In genomic region chr10:89262331-89263020, GRCh38 we compare ENCODE assay signal across 18 cellular contexts. TPM values are rescaled to one million over a fixed set of nuclear protein-coding genes. Genes with fewer than 3 reads are reported as not detected.
DNase-seq lines count a peak whose midpoint lies in the region; ATAC-seq, FAIRE-seq and TF ChIP-seq lines count a peak whose summit lies in the region.
"Had no signal": no experiment of that assay in that cellular context is flagged by ENCODE, and none has a peak within 500 bp of the region (broad histone marks: within the 10 kb centered on the region; RNA-seq: fewer than 3 reads in every experiment).

No MANE protein-coding gene starts in this region.

- H3K14ac ChIP-seq in mesenchymal stem cell (ENCODE audit: low read length in 2 of 2) = no peak overlapping the region

- H3K4me2 ChIP-seq in mesenchymal stem cell (ENCODE audit: low read length, poor library complexity, severe bottlenecking) = no peak overlapping the region

- H3K36me3 Mint-ChIP-seq in activated CD8-positive, alpha-beta T cell treated with anti-CD3 and anti-CD28 coated beads for 36 hours (ENCODE audit: low read depth) = no peaks in the 10 kb centered on the region
- H3K36me3 Mint-ChIP-seq: activated naive CD8-positive, alpha-beta T cell treated with anti-CD3 and anti-CD28 coated beads, Interleukin-2, amount 10 ng/mL, durations not matched to agents 7 days and 5 days; natural killer cell treated with Interleukin-12 subunit alpha and Interleukin-12 subunit beta and Interleukin-15 and Interleukin-18, amount 100 ng/mL, for 72 hours had no signal

- no peaks in the 10 kb centered on the region for H3K36me3 ChIP-seq in mesenchymal stem cell (ENCODE audit: control insufficient read depth in 1 of 2, insufficient read depth in 2 of 2, low read depth in 1 of 2, low read length in 2 of 2)
- H3K36me3 ChIP-seq: right atrium auricular region, upper lobe of right lung had no signal

- CTCF ChIA-PET in activated CD8-positive, alpha-beta T cell treated with anti-CD3 and anti-CD28 coated beads for 36 hours (lab: Charles Lee) = no interaction called here

- no peak for TF ChIP-seq POLR2A in H54 (IDR thresholded peaks at IDR 0.05; ENCODE audit: low read depth, low read length)

- TF ChIP-seq CTCF in activated CD8-positive, alpha-beta T cell treated with anti-CD3 and anti-CD28 coated beads for 36 hours (IDR thresholded peaks at IDR 0.05) = no peak

- peaks cover 6% of the 10 kb centered on the region for H3K4me1 Mint-ChIP-seq in activated CD8-positive, alpha-beta T cell treated with anti-CD3 and anti-CD28 coated beads for 36 hours (ENCODE audit: low read depth)

- intact Hi-C loops in activated CD8-positive, alpha-beta T cell treated with anti-CD3 and anti-CD28 coated beads for 36 hours (cut with micrococcal nuclease) = no loop called here

- 83% methylated on average over 1 of the region's 3 CpGs for WGBS in mesenchymal stem cell

- no peaks in the 10 kb centered on the region for H3K27me3 ChIP-seq in mesenchymal stem cell (ENCODE audit: control insufficient read depth in 1 of 2, insufficient read depth in 1 of 2, low read length in 2 of 2)
- H3K27me3 ChIP-seq: right atrium auricular region, upper lobe of right lung had no signal

- H3K9me3 ChIP-seq in mesenchymal stem cell (ENCODE audit: control insufficient read depth, low read length) = no peaks in the 10 kb centered on the region
- H3K9me3 ChIP-seq: right atrium auricular region, upper lobe of right lung had no signal

- no peak overlapping the region for H3K4me3 ChIP-seq in mesenchymal stem cell (ENCODE audit: insufficient read depth in 1 of 2, low read depth in 1 of 2, low read length in 2 of 2)
- H3K4me3 ChIP-seq: coronary artery, right atrium auricular region, upper lobe of right lung had no signal

- peaks cover 5% of the 10 kb centered on the region for H3K4me1 ChIP-seq in mesenchymal stem cell (ENCODE audit: control insufficient read depth, insufficient read depth, low read depth, low read length)
- H3K4me1 ChIP-seq: upper lobe of right lung had no signal

- H2BK15ac ChIP-seq in mesenchymal stem cell (ENCODE audit: low read depth, poor library complexity, severe bottlenecking) = no peak overlapping the region

- no peaks in the 10 kb centered on the region for H3K79me1 ChIP-seq in mesenchymal stem cell (replicated peaks; ENCODE audit: low read length, poor library complexity, severe bottlenecking)

- H2AK5ac ChIP-seq in mesenchymal stem cell (ENCODE audit: low read length, severe bottlenecking) = no peak overlapping the region

- H3K27ac Mint-ChIP-seq in activated CD8-positive, alpha-beta T cell treated with anti-CD3 and anti-CD28 coated beads for 36 hours = no peak overlapping the region
- H3K27ac Mint-ChIP-seq: activated naive CD8-positive, alpha-beta T cell treated with anti-CD3 and anti-CD28 coated beads, Interleukin-2, amount 10 ng/mL, durations not matched to agents 7 days and 5 days; natural killer cell treated with Interleukin-12 subunit alpha and Interleukin-12 subunit beta and Interleukin-15 and Interleukin-18, amount 100 ng/mL, for 72 hours had no signal

- no peak overlapping the region for H2AFZ ChIP-seq in mesenchymal stem cell (ENCODE audit: low read depth, low read length)

- no peaks in the 10 kb centered on the region for H3K9me3 Mint-ChIP-seq in activated CD8-positive, alpha-beta T cell treated with anti-CD3 and anti-CD28 coated beads for 36 hours
- H3K9me3 Mint-ChIP-seq: activated naive CD8-positive, alpha-beta T cell treated with anti-CD3 and anti-CD28 coated beads, Interleukin-2, amount 10 ng/mL, durations not matched to agents 7 days and 5 days; natural killer cell treated with Interleukin-12 subunit alpha and Interleukin-12 subunit beta and Interleukin-15 and Interleukin-18, amount 100 ng/mL, for 72 hours had no signal

- H3K27me3 Mint-ChIP-seq in activated CD8-positive, alpha-beta T cell treated with anti-CD3 and anti-CD28 coated beads for 36 hours = peaks cover 3% of the 10 kb centered on the region

- H4K8ac ChIP-seq in mesenchymal stem cell (ENCODE audit: low read length) = no peak overlapping the region

- no peak overlapping the region for H2BK5ac ChIP-seq in mesenchymal stem cell (ENCODE audit: low read depth, low read length, poor library complexity, severe bottlenecking)

- H3K27ac ChIP-seq in angular gyrus (ENCODE audit: low read depth, low read length) = peak overlapping the region; percentile 13
- no peak overlapping the region for H3K27ac ChIP-seq in mesenchymal stem cell (ENCODE audit: low read length, poor library complexity, severe bottlenecking)
- H3K27ac ChIP-seq: upper lobe of right lung had no signal

- no peak overlapping the region for H3K23ac ChIP-seq in mesenchymal stem cell (ENCODE audit: low read length in 2 of 2)

- no peak for ATAC-seq in activated CD8-positive, alpha-beta T cell treated with anti-CD3 and anti-CD28 coated beads for 36 hours
- ATAC-seq: natural killer cell treated with Interleukin-12 subunit alpha and Interleukin-12 subunit beta and Interleukin-15 and Interleukin-18, amount 100 ng/mL, for 72 hours; upper lobe of right lung had no signal

- no peak overlapping the region for H3K4ac ChIP-seq in mesenchymal stem cell (ENCODE audit: low read depth in 1 of 2, low read length in 2 of 2)

- no peak overlapping the region for H3K18ac ChIP-seq in mesenchymal stem cell (ENCODE audit: low read depth in 1 of 2, low read length in 2 of 2)

- H3K9ac ChIP-seq in mesenchymal stem cell (ENCODE audit: low read length) = peak overlapping the region; percentile 18

- DNase-seq in A172 (ENCODE audit: low spot score) (peak; percentile 71), H54 (ENCODE audit: insufficient read length, low spot score) (no peak), mesenchymal stem cell (no peak), DMS 273 (lab: John Stamatoyannopoulos, UW; ENCODE audit: unreplicated experiment) (no peak), NCI-H2227 treated with DMSO at 0.1 percent for 48 hours (lab: John Stamatoyannopoulos, UW) (no peak), NCI-H1092 (lab: John Stamatoyannopoulos, UW) (no peak)
- DNase-seq in activated CD8-positive, alpha-beta T cell treated with anti-CD3 and anti-CD28 coated beads for 36 hours = no peak
- DNase-seq: activated naive CD8-positive, alpha-beta T cell treated with anti-CD3 and anti-CD28 coated beads, Interleukin-2, amount 10 ng/mL, durations not matched to agents 7 days and 5 days; Karpas-422; NCI-H187; NCI-H69; stimulated activated CD4-positive, alpha-beta T cell treated with anti-CD3 and anti-CD28 coated beads, Interleukin-4, amount 100 ng/mL, for 1 hour; T-helper 2 cell; upper lobe of right lung had no signal

- H3K4me3 Mint-ChIP-seq in activated CD8-positive, alpha-beta T cell treated with anti-CD3 and anti-CD28 coated beads for 36 hours = no peak overlapping the region
- H3K4me3 Mint-ChIP-seq: activated naive CD8-positive, alpha-beta T cell treated with anti-CD3 and anti-CD28 coated beads, Interleukin-2, amount 10 ng/mL, durations not matched to agents 7 days and 5 days; natural killer cell treated with Interleukin-12 subunit alpha and Interleukin-12 subunit beta and Interleukin-15 and Interleukin-18, amount 100 ng/mL, for 72 hours had no signal

- peak; percentile 79 for FAIRE-seq in H54 (lab: Jason Lieb, UNC)

- no peak overlapping the region for H4K91ac ChIP-seq in mesenchymal stem cell (ENCODE audit: low read length)

- H2BK12ac ChIP-seq in mesenchymal stem cell (ENCODE audit: low read length in 2 of 2) = no peak overlapping the region

- H2BK120ac ChIP-seq in mesenchymal stem cell (ENCODE audit: low read depth, low read length) = no peak overlapping the region

- POLR2A ChIA-PET in activated CD8-positive, alpha-beta T cell treated with anti-CD3 and anti-CD28 coated beads for 36 hours (lab: Charles Lee) = no interaction called here

RNA-seq across cellular contexts. Expression of gene LIPA, which starts 10.9 kb away (rescaled TPM):
- 92.1 and 113 TPM in 2 replicates for total RNA-seq in A172 (2014; rRNA removed; shearing (Covaris generic))
- 180 TPM for polyA plus RNA-seq in mesenchymal stem cell (2013, experiment 1 of 2)
- 188 TPM for polyA plus RNA-seq in mesenchymal stem cell (2013, experiment 2 of 2)
- 10 to 100 TPM; 20.4 to 20.7 TPM for total RNA-seq in activated CD8-positive, alpha-beta T cell treated with anti-CD3 and anti-CD28 coated beads for 36 hours

RNA-seq across cellular contexts. Expression of gene IFIT2, which starts 39.4 kb away (rescaled TPM):
- total RNA-seq in A172 (2014; rRNA removed; shearing (Covaris generic)) = 2.5 and 3.5 TPM in 2 replicates
- polyA plus RNA-seq in mesenchymal stem cell (2013, experiment 1 of 2) = 4.6 TPM
- 4.7 TPM for polyA plus RNA-seq in mesenchymal stem cell (2013, experiment 2 of 2)
- 10 to 100 TPM; 39.2 to 41.6 TPM for total RNA-seq in activated CD8-positive, alpha-beta T cell treated with anti-CD3 and anti-CD28 coated beads for 36 hours

RNA-seq across cellular contexts. Expression of gene CH25H, which starts 55.4 kb away (rescaled TPM):
- total RNA-seq in A172 (2014; rRNA removed; shearing (Covaris generic)) = 0.09 TPM in 1 of 2 replicates, not detected in the other
- 0.15 TPM for polyA plus RNA-seq in mesenchymal stem cell (2013, experiment 1 of 2)
- polyA plus RNA-seq in mesenchymal stem cell (2013, experiment 2 of 2) = 0.26 TPM
- not detected for total RNA-seq in activated CD8-positive, alpha-beta T cell treated with anti-CD3 and anti-CD28 coated beads for 36 hours
- total RNA-seq: activated naive CD8-positive, alpha-beta T cell treated with anti-CD3 and anti-CD28 coated beads, Interleukin-2, amount 10 ng/mL, durations not matched to agents 7 days and 5 days; natural killer cell treated with Interleukin-12 subunit alpha and Interleukin-12 subunit beta and Interleukin-15 and Interleukin-18, amount 100 ng/mL, for 72 hours had no signal
